1 cellular context compared by ENCODE assay signal in the genomic region with DNA sequence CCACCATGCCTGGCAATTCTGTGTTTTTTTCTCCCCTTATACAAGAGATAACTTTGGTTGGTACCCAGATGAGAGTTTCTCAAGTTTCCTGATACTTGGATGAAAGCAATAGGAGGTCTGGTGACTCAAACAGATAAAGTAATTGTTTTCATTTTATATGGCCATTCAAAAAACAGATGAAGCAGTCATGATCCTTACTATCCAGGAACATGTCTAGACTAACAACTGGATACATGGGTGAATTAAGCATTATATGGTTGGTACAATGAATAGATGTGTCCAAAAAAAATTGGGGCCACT.
TF ChIP-seq lines count a peak whose summit lies in the region.

No MANE protein-coding gene starts in this region.

TF ChIP-seq in HEK293T, 16 proteins besides CTCF, POLR2A, EP300 and RAD21 (continued from another document):
- TF ChIP-seq HDGF (IDR thresholded peaks at IDR 0.05; ENCODE audit: borderline replicate concordance) (no peak), LEF1 (IDR thresholded peaks at IDR 0.05; ENCODE audit: borderline replicate concordance) (no peak), SUZ12 (IDR thresholded peaks at IDR 0.05) (no peak), ELF4 (IDR thresholded peaks at IDR 0.05) (no peak), L3MBTL2 (conservative IDR thresholded peaks at IDR 0.05) (no peak), FOXM1 (IDR thresholded peaks at IDR 0.05; ENCODE audit: borderline replicate concordance) (no peak), FOXK2 (IDR thresholded peaks at IDR 0.05) (no peak)
- TF ChIP-seq, protein P1, sequence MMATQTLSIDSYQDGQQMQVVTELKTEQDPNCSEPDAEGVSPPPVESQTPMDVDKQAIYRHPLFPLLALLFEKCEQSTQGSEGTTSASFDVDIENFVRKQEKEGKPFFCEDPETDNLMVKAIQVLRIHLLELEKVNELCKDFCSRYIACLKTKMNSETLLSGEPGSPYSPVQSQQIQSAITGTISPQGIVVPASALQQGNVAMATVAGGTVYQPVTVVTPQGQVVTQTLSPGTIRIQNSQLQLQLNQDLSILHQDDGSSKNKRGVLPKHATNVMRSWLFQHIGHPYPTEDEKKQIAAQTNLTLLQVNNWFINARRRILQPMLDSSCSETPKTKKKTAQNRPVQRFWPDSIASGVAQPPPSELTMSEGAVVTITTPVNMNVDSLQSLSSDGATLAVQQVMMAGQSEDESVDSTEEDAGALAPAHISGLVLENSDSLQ (IDR thresholded peaks at IDR 0.05), result no peak
